ENCODE assay signal across 12 cellular contexts in genomic region chr10:122298206-122298597, GRCh38. TPM values are rescaled to one million over a fixed set of nuclear protein-coding genes. Genes with fewer than 3 reads are reported as not detected.
"Had no signal": no experiment of that assay in that cellular context is flagged by ENCODE, and none has a peak within 500 bp of the region (broad histone marks: within the 10 kb centered on the region; RNA-seq: fewer than 3 reads in every experiment).

No MANE protein-coding gene starts in this region.

- H3K9me3 Mint-ChIP-seq: activated CD4-positive, alpha-beta memory T cell treated with anti-CD3 and anti-CD28 coated beads for 36 hours; activated naive CD4-positive, alpha-beta T cell treated with anti-CD3 and anti-CD28 coated beads, Interleukin-2, amount 10 ng/mL, durations not matched to agents 7 days and 5 days; activated naive CD8-positive, alpha-beta T cell treated with anti-CD3 and anti-CD28 coated beads for 36 hours; activated T-cell treated with anti-CD3 and anti-CD28 coated beads, Interleukin-2, amount 50 U/mL, for 72 hours; activated T-helper 2 cell treated with anti-CD3 and anti-CD28 coated beads, Interferon-gamma antibody, Interleukin-2, Interleukin-4, amounts not matched to agents 10 μg/mL and 5 μg/mL and 100 μg/mL, durations not matched to agents 14 hours and 24 hours and 36 hours; T-helper 1 cell treated with Interleukin-12 subunit alpha and Interleukin-12 subunit beta and Interleukin-4 antibody, amounts not matched to agents 30 μg/mL and 1 μg/mL, for 36 hours had no signal

- H3K27ac Mint-ChIP-seq: activated CD4-positive, alpha-beta memory T cell treated with anti-CD3 and anti-CD28 coated beads for 36 hours; activated naive CD4-positive, alpha-beta T cell treated with anti-CD3 and anti-CD28 coated beads, Interleukin-2, amount 10 ng/mL, durations not matched to agents 7 days and 5 days; activated naive CD8-positive, alpha-beta T cell treated with anti-CD3 and anti-CD28 coated beads for 36 hours; activated T-cell treated with anti-CD3 and anti-CD28 coated beads, Interleukin-2, amount 50 U/mL, for 72 hours; activated T-helper 2 cell treated with anti-CD3 and anti-CD28 coated beads, Interferon-gamma antibody, Interleukin-2, Interleukin-4, amounts not matched to agents 10 μg/mL and 5 μg/mL and 100 μg/mL, durations not matched to agents 14 hours and 24 hours and 36 hours; T-helper 1 cell treated with Interleukin-12 subunit alpha and Interleukin-12 subunit beta and Interleukin-4 antibody, amounts not matched to agents 30 μg/mL and 1 μg/mL, for 36 hours; WTC11 had no signal

- H3K36me3 ChIP-seq: brain microvascular endothelial cell, cardiac muscle cell, MG63, SJCRH30 had no signal

- H3K27me3 Mint-ChIP-seq: activated CD4-positive, alpha-beta memory T cell treated with anti-CD3 and anti-CD28 coated beads for 36 hours had no signal

- H3K36me3 Mint-ChIP-seq: activated CD4-positive, alpha-beta memory T cell treated with anti-CD3 and anti-CD28 coated beads for 36 hours; activated naive CD4-positive, alpha-beta T cell treated with anti-CD3 and anti-CD28 coated beads, Interleukin-2, amount 10 ng/mL, durations not matched to agents 7 days and 5 days; activated naive CD8-positive, alpha-beta T cell treated with anti-CD3 and anti-CD28 coated beads for 36 hours; WTC11 had no signal

- H3K27me3 ChIP-seq: brain microvascular endothelial cell, cardiac muscle cell, MG63, SJCRH30 had no signal

- H3K27ac ChIP-seq: brain microvascular endothelial cell, cardiac muscle cell, SJCRH30 had no signal

- H3K4me3 ChIP-seq: cardiac muscle cell, MG63, SJCRH30 had no signal

- H3K4me3 Mint-ChIP-seq: activated CD4-positive, alpha-beta memory T cell treated with anti-CD3 and anti-CD28 coated beads for 36 hours; activated naive CD4-positive, alpha-beta T cell treated with anti-CD3 and anti-CD28 coated beads, Interleukin-2, amount 10 ng/mL, durations not matched to agents 7 days and 5 days; T-helper 1 cell treated with Interleukin-12 subunit alpha and Interleukin-12 subunit beta and Interleukin-4 antibody, amounts not matched to agents 30 μg/mL and 1 μg/mL, for 36 hours had no signal

RNA-seq across cellular contexts. Expression of gene BTBD16, which starts 27.1 kb away (rescaled TPM):
- total RNA-seq: activated CD4-positive, alpha-beta memory T cell treated with anti-CD3 and anti-CD28 coated beads for 36 hours; activated naive CD8-positive, alpha-beta T cell treated with anti-CD3 and anti-CD28 coated beads for 36 hours; activated T-cell treated with anti-CD3 and anti-CD28 coated beads, Interleukin-2, amount 50 U/mL, for 72 hours; activated T-helper 2 cell treated with anti-CD3 and anti-CD28 coated beads, Interferon-gamma antibody, Interleukin-2, Interleukin-4, amounts not matched to agents 10 μg/mL and 5 μg/mL and 100 μg/mL, durations not matched to agents 14 hours and 24 hours and 36 hours; PC-3; SJCRH30; WTC11 had no signal
